Comparison of ENCODE assay signal across 19 cellular contexts in genomic region chr15:33119865-33120264, GRCh38.
DNase-seq lines count a peak whose midpoint lies in the region; ATAC-seq, FAIRE-seq and TF ChIP-seq lines count a peak whose summit lies in the region.
"Had no signal": no experiment of that assay in that cellular context is flagged by ENCODE, and none has a peak within 500 bp of the region (broad histone marks: within the 10 kb centered on the region; RNA-seq: fewer than 3 reads in every experiment).

No MANE protein-coding gene starts in this region.

- H3K9me3 ChIP-seq in A549 (no peaks in the 10 kb centered on the region), PC-3 (ENCODE audit: low read length) (no peaks in the 10 kb centered on the region)

- no peak for TF ChIP-seq EP300 in A549 (IDR thresholded peaks at IDR 0.05)

- 60% methylated on average over 4 of the region's 4 CpGs for WGBS in A549 (ENCODE audit: missing lambda C conversion rate)

- H3K4me2 ChIP-seq in A549 (no peak overlapping the region), PC-3 (ENCODE audit: low read length) (peak overlapping the region; percentile 23)

- H3K36me3 ChIP-seq in PC-3 (ENCODE audit: low read depth, low read length) = no peaks in the 10 kb centered on the region

- H3K4me1 ChIP-seq in A549 = no peaks in the 10 kb centered on the region
- H3K4me1 ChIP-seq in PC-3 (ENCODE audit: insufficient read depth, low read length) = peaks cover 21% of the 10 kb centered on the region

- H3K79me2 ChIP-seq in PC-3 (ENCODE audit: low read length) = no peaks in the 10 kb centered on the region

- H3K27me3 Mint-ChIP-seq in chondrocyte (ENCODE audit: low read depth) = no peaks in the 10 kb centered on the region
- H3K27me3 Mint-ChIP-seq: CD4-positive, alpha-beta T cell; IgD-negative memory B cell had no signal

- H3K9me2 ChIP-seq in PC-3 (replicated peaks; ENCODE audit: low read length) = no peaks in the 10 kb centered on the region

- no peak for ATAC-seq in A549
- no peak for ATAC-seq in PC-3
- ATAC-seq in left colon = no peak
- ATAC-seq: GM12878, HCT116 had no signal

- no TSS peak for BruUV-seq in PC-3 (replicated peaks; lab: Mats Ljungman, UMichigan)

- peaks cover 23% of the 10 kb centered on the region for H3K4me1 Mint-ChIP-seq in chondrocyte (ENCODE audit: low read depth)
- H3K4me1 Mint-ChIP-seq: B cell, IgD-negative memory B cell had no signal

- DNase-seq in A549 (ENCODE audit: low read depth in 1 of 2, low spot score in 1 of 2) = no peak
- DNase-seq in LHCN-M2 (ENCODE audit: low read depth) = peak; percentile 53
- no peak for DNase-seq in PC-3
- DNase-seq in left colon = no peak
- no peak for DNase-seq in chondrocyte (ENCODE audit: low spot score)
- no peak for DNase-seq in ecto neural progenitor cell (ENCODE audit: low spot score)
- DNase-seq: 8988T; ACHN; C1 segment of cervical spinal cord; CD4-positive, alpha-beta T cell; DMS79; GM23248 had no signal

- H3F3A ChIP-seq in PC-3 (ENCODE audit: low read length, unreplicated experiment) = no peaks in the 10 kb centered on the region

- H3K27ac ChIP-seq in A549 (no peak overlapping the region), PC-3 (ENCODE audit: low read length) (no peak overlapping the region)
- H3K27ac ChIP-seq: GM23248 had no signal

- TF ChIP-seq CTCF in A549 (IDR thresholded peaks at IDR 0.05) (no peak), PC-3 (conservative IDR thresholded peaks at IDR 0.05; ENCODE audit: low read depth, low read length) (no peak), chondrocyte (IDR thresholded peaks at IDR 0.05) (no peak)

- FAIRE-seq in A549 (lab: Jason Lieb, UNC) (peak; percentile 49), islet of Langerhans (lab: Jason Lieb, UNC) (peak; percentile 85)
- FAIRE-seq: GM12878, GM18507, H54 had no signal

- H2AFZ ChIP-seq in PC-3 (ENCODE audit: low read length) = no peak overlapping the region
- H2AFZ ChIP-seq: GM23248 had no signal

- no peak overlapping the region for H3K4me3 Mint-ChIP-seq in chondrocyte (ENCODE audit: unreplicated experiment)
- H3K4me3 Mint-ChIP-seq: B cell; CD4-positive, alpha-beta T cell; IgD-negative memory B cell had no signal

- H4K20me1 ChIP-seq in PC-3 (ENCODE audit: low read length) = no peaks in the 10 kb centered on the region

- H3K9ac ChIP-seq in PC-3 (ENCODE audit: low read length) = no peak overlapping the region
- H3K9ac ChIP-seq: GM23248 had no signal

- no peaks in the 10 kb centered on the region for H3K36me3 Mint-ChIP-seq in chondrocyte (ENCODE audit: low read depth)
- H3K36me3 Mint-ChIP-seq: IgD-negative memory B cell had no signal

- intact Hi-C loops in PC-3 (cut with micrococcal nuclease) = no loop called here
- intact Hi-C loops in left colon (cut with DNase I, micrococcal nuclease) = no loop called here

- POLR2A ChIA-PET in A549 (lab: Yijun Ruan, JAX) = no interaction called here
- POLR2A ChIA-PET in PC-3 (lab: Charles Lee; ENCODE audit: unreplicated experiment) = no interaction called here

- TF ChIP-seq POLR2A in A549 (IDR thresholded peaks at IDR 0.05; ENCODE audit: low read length) = no peak

- H3K4me3 ChIP-seq in A549 (no peak overlapping the region), PC-3 (ENCODE audit: low read length) (no peak overlapping the region)
- H3K4me3 ChIP-seq: GM12878, GM23248 had no signal

- H3K9me3 Mint-ChIP-seq in chondrocyte (ENCODE audit: low read depth) = no peaks in the 10 kb centered on the region
- H3K9me3 Mint-ChIP-seq: CD4-positive, alpha-beta T cell; IgD-negative memory B cell had no signal

- H3K27ac Mint-ChIP-seq in chondrocyte (ENCODE audit: unreplicated experiment) = no peak overlapping the region
- H3K27ac Mint-ChIP-seq: B cell; CD4-positive, alpha-beta T cell; IgD-negative memory B cell had no signal

- CTCF ChIA-PET in A549 (lab: Yijun Ruan, JAX) (interaction anchor here (1.1 to 7.3 kb wide), 4 partner anchors 13 to 457 kb away, joined by 3 to 83 read pairs (median 4); no protein-coding TSS in a partner anchor), PC-3 (lab: Charles Lee) (no interaction called here)

- H3K27me3 ChIP-seq in PC-3 (ENCODE audit: low read length) = no peaks in the 10 kb centered on the region

- TF ChIP-seq RAD21 in A549 (conservative IDR thresholded peaks at IDR 0.05 in 1 of 2, IDR thresholded peaks at IDR 0.05 in 1 of 2) = no peak

TF ChIP-seq in A549, 52 proteins besides CTCF, POLR2A, EP300 and RAD21:
- TF ChIP-seq MAX (IDR thresholded peaks at IDR 0.05) (no peak), GATA3 (IDR thresholded peaks at IDR 0.05; ENCODE audit: borderline replicate concordance) (no peak), ATOH8 (CRISPR knock-in tag; IDR thresholded peaks at IDR 0.05; ENCODE audit: low read depth) (no peak)
- TF ChIP-seq, protein P1, sequence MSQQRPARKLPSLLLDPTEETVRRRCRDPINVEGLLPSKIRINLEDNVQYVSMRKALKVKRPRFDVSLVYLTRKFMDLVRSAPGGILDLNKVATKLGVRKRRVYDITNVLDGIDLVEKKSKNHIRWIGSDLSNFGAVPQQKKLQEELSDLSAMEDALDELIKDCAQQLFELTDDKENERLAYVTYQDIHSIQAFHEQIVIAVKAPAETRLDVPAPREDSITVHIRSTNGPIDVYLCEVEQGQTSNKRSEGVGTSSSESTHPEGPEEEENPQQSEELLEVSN (IDR thresholded peaks at IDR 0.05; ENCODE audit: borderline replicate concordance, low read depth) = no peak
